Comparison of ENCODE assay signal across 1 cellular context in genomic region chr2:11719230-11719977, GRCh38.
TF ChIP-seq lines count a peak whose summit lies in the region.

No MANE protein-coding gene starts in this region.

TF ChIP-seq in HepG2, 621 proteins besides CTCF, POLR2A, EP300 and RAD21:
- TF ChIP-seq, protein P1, sequence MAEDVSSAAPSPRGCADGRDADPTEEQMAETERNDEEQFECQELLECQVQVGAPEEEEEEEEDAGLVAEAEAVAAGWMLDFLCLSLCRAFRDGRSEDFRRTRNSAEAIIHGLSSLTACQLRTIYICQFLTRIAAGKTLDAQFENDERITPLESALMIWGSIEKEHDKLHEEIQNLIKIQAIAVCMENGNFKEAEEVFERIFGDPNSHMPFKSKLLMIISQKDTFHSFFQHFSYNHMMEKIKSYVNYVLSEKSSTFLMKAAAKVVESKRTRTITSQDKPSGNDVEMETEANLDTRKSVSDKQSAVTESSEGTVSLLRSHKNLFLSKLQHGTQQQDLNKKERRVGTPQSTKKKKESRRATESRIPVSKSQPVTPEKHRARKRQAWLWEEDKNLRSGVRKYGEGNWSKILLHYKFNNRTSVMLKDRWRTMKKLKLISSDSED (CRISPR knock-in tag; IDR thresholded peaks at IDR 0.05), result no peak
- TF ChIP-seq TOE1 (CRISPR knock-in tag; IDR thresholded peaks at IDR 0.05) (no peak), ZNF3 (CRISPR knock-in tag; IDR thresholded peaks at IDR 0.05) (no peak), TBX3 (IDR thresholded peaks at IDR 0.05; ENCODE audit: borderline replicate concordance) (no peak), SP5 (CRISPR knock-in tag; IDR thresholded peaks at IDR 0.05; ENCODE audit: borderline replicate concordance, low read depth) (no peak), SNRNP70 (IDR thresholded peaks at IDR 0.05; ENCODE audit: low read depth, low read length) (no peak), ZNF605 (CRISPR knock-in tag; IDR thresholded peaks at IDR 0.05) (no peak), CREB1 (IDR thresholded peaks at IDR 0.05) (no peak), CREB1 (CRISPR knock-in tag; IDR thresholded peaks at IDR 0.05) (no peak)
